In the genomic region with DNA sequence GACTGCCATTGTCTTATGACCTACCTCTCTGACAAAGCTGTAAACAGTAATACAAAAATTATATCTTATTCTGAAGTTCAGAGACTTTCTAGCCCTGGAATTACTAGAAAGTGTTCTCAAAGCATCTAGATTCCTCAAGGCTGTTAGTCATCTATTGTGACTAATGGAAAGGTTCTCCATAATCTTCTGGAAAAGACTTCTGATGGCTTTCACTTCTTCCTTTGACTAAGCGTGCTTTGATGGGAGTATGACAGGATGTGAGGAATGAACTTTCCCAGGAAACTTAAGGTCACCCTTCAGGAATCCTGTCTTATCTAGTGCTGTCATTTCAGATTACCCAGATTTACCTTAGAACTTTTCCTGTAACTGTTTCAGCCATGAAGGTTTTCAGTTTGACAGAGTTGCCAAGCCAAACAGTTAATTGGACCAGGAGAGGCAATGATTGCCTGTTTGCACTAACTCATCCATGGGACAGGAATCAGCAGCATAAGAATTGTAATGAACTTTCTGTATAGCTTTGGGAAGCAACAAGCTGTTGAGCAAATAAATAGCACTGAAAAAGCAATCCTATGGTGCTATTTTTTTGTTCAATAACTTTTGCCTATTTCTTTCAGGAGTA, we compare ENCODE assay signal across 1 cellular context.
TF ChIP-seq lines count a peak whose summit lies in the region.

No MANE protein-coding gene starts in this region.

TF ChIP-seq in SK-N-SH, 30 proteins besides CTCF, POLR2A, EP300 and RAD21:
- TF ChIP-seq ELF1 (IDR thresholded peaks at IDR 0.05) (no peak), SIN3A (IDR thresholded peaks at IDR 0.05; ENCODE audit: borderline replicate concordance, low read depth, low read length) (no peak), TEAD4 (IDR thresholded peaks at IDR 0.05; ENCODE audit: borderline replicate concordance, insufficient read depth) (no peak), POLR2AphosphoS5 (IDR thresholded peaks at IDR 0.05; ENCODE audit: low read depth, low read length) (no peak), USF1 (IDR thresholded peaks at IDR 0.05; ENCODE audit: borderline replicate concordance, low read depth) (no peak), IRF3 (IDR thresholded peaks at IDR 0.05; ENCODE audit: low read depth, low read length) (no peak), GABPA (IDR thresholded peaks at IDR 0.05; ENCODE audit: low read depth) (no peak), SMC3 (IDR thresholded peaks at IDR 0.05; ENCODE audit: low read depth, low read length) (no peak), RXRA (IDR thresholded peaks at IDR 0.05; ENCODE audit: borderline replicate concordance, low read depth) (peak; percentile 52; the same call in 1 of the 2 replicates), FOXM1 (IDR thresholded peaks at IDR 0.05; ENCODE audit: low read depth) (no peak), ZBTB33 (IDR thresholded peaks at IDR 0.05; ENCODE audit: borderline replicate concordance, low read depth) (no peak), MXI1 (IDR thresholded peaks at IDR 0.05; ENCODE audit: low read depth, low read length) (no peak), JUND (IDR thresholded peaks at IDR 0.05) (peak; percentile 36; the same call in 1 of the 2 replicates), TAF1 (IDR thresholded peaks at IDR 0.05; ENCODE audit: borderline replicate concordance, low read depth, low read length) (no peak), TCF12 (IDR thresholded peaks at IDR 0.05) (peak; percentile 52), RCOR1 (IDR thresholded peaks at IDR 0.05; ENCODE audit: low read length) (no peak), RFX5 (IDR thresholded peaks at IDR 0.05; ENCODE audit: low read length) (no peak), FOXJ3 (CRISPR knock-in tag; IDR thresholded peaks at IDR 0.05) (no peak), FOSL2 (IDR thresholded peaks at IDR 0.05; ENCODE audit: borderline replicate concordance, low read depth) (peak; percentile 56; the same call in 1 of the 2 replicates), NFIC (IDR thresholded peaks at IDR 0.05; ENCODE audit: borderline replicate concordance) (no peak)
- TF ChIP-seq, protein P1, sequence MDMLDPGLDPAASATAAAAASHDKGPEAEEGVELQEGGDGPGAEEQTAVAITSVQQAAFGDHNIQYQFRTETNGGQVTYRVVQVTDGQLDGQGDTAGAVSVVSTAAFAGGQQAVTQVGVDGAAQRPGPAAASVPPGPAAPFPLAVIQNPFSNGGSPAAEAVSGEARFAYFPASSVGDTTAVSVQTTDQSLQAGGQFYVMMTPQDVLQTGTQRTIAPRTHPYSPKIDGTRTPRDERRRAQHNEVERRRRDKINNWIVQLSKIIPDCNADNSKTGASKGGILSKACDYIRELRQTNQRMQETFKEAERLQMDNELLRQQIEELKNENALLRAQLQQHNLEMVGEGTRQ (IDR thresholded peaks at IDR 0.05; ENCODE audit: borderline replicate concordance, low read depth, low read length), result no peak
- TF ChIP-seq, protein P2, sequence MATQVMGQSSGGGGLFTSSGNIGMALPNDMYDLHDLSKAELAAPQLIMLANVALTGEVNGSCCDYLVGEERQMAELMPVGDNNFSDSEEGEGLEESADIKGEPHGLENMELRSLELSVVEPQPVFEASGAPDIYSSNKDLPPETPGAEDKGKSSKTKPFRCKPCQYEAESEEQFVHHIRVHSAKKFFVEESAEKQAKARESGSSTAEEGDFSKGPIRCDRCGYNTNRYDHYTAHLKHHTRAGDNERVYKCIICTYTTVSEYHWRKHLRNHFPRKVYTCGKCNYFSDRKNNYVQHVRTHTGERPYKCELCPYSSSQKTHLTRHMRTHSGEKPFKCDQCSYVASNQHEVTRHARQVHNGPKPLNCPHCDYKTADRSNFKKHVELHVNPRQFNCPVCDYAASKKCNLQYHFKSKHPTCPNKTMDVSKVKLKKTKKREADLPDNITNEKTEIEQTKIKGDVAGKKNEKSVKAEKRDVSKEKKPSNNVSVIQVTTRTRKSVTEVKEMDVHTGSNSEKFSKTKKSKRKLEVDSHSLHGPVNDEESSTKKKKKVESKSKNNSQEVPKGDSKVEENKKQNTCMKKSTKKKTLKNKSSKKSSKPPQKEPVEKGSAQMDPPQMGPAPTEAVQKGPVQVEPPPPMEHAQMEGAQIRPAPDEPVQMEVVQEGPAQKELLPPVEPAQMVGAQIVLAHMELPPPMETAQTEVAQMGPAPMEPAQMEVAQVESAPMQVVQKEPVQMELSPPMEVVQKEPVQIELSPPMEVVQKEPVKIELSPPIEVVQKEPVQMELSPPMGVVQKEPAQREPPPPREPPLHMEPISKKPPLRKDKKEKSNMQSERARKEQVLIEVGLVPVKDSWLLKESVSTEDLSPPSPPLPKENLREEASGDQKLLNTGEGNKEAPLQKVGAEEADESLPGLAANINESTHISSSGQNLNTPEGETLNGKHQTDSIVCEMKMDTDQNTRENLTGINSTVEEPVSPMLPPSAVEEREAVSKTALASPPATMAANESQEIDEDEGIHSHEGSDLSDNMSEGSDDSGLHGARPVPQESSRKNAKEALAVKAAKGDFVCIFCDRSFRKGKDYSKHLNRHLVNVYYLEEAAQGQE (IDR thresholded peaks at IDR 0.05; ENCODE audit: low read depth, low read length), result 0 out of 2 replicates have a peak, but pooled peaks have one; percentile 13
- TF ChIP-seq, protein P3, sequence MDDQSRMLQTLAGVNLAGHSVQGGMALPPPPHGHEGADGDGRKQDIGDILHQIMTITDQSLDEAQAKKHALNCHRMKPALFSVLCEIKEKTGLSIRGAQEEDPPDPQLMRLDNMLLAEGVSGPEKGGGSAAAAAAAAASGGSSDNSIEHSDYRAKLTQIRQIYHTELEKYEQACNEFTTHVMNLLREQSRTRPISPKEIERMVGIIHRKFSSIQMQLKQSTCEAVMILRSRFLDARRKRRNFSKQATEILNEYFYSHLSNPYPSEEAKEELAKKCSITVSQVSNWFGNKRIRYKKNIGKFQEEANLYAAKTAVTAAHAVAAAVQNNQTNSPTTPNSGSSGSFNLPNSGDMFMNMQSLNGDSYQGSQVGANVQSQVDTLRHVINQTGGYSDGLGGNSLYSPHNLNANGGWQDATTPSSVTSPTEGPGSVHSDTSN (IDR thresholded peaks at IDR 0.05), result peak; percentile 80
